11 cellular contexts compared by ENCODE assay signal in the genomic region with DNA sequence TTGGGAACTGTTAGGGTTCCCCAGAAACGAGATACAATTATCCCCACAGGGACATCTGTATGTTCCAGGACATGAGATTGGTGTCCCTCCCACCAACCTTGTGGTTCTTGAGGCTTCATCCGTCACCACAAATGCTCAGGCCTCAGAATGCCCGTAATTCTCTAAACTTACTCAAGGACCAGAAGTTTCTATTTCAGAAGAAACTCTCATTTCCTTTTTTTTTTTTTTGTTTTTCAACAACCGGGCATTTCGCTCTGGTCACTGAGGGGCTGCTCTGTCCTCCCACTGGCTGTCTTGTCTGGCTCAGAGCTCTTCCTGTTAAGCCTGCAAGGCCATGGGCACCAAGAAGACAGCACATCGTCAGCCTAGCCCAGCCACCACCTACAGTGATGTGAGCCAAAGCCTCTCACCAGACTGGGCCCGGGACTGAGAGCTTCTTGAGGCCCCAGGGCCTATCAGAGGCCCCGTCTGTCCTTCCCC. TPM values are rescaled to one million over a fixed set of nuclear protein-coding genes. Genes with fewer than 3 reads are reported as not detected.
DNase-seq lines count a peak whose midpoint lies in the region; ATAC-seq and TF ChIP-seq lines count a peak whose summit lies in the region.
"Had no signal": no experiment of that assay in that cellular context is flagged by ENCODE, and none has a peak within 500 bp of the region (broad histone marks: within the 10 kb centered on the region; RNA-seq: fewer than 3 reads in every experiment).

No MANE protein-coding gene starts in this region.

- DNase-seq in GM10248 (ENCODE audit: extremely low spot score) (peak; percentile 68), epidermal melanocyte (ENCODE audit: insufficient read length, low spot score) (no peak), PC-3 (no peak), DMS53 treated with DMSO at 0.1 percent for 48 hours (lab: John Stamatoyannopoulos, UW; ENCODE audit: unreplicated experiment) (no peak)
- DNase-seq in activated CD8-positive, alpha-beta T cell treated with anti-CD3 and anti-CD28 coated beads for 36 hours, result no peak
- DNase-seq in stimulated activated CD4-positive, alpha-beta T cell treated with anti-CD3 and anti-CD28 coated beads, Interleukin-2, amount 100 ng/mL, for 24 hours, result no peak
- DNase-seq: DMS53, endodermal cell, Karpas-422 had no signal

- no peaks in the 10 kb centered on the region for H3K4me1 ChIP-seq in PC-3 (ENCODE audit: insufficient read depth, low read length)

- H3K9me2 ChIP-seq in PC-3 (replicated peaks; ENCODE audit: low read length), result no peaks in the 10 kb centered on the region

- H3K4me3 ChIP-seq in PC-3 (ENCODE audit: low read length), result no peak overlapping the region

- H3K9me3 Mint-ChIP-seq in activated CD8-positive, alpha-beta T cell treated with anti-CD3 and anti-CD28 coated beads for 36 hours, result no peaks in the 10 kb centered on the region
- H3K9me3 Mint-ChIP-seq: endodermal cell had no signal

- H3K4me3 Mint-ChIP-seq in activated CD8-positive, alpha-beta T cell treated with anti-CD3 and anti-CD28 coated beads for 36 hours, result no peak overlapping the region
- H3K4me3 Mint-ChIP-seq: endodermal cell had no signal

- H3K79me2 ChIP-seq in PC-3 (ENCODE audit: low read length), result no peaks in the 10 kb centered on the region

- no peaks in the 10 kb centered on the region for H3K9me3 ChIP-seq in PC-3 (ENCODE audit: low read length)

- no peak overlapping the region for H3K27ac ChIP-seq in PC-3 (ENCODE audit: low read length)

- H3K27ac Mint-ChIP-seq in activated CD8-positive, alpha-beta T cell treated with anti-CD3 and anti-CD28 coated beads for 36 hours, result peak overlapping the region; percentile 90
- H3K27ac Mint-ChIP-seq: endodermal cell had no signal

- H3K27me3 Mint-ChIP-seq in activated CD8-positive, alpha-beta T cell treated with anti-CD3 and anti-CD28 coated beads for 36 hours, result no peaks in the 10 kb centered on the region

- H3K4me1 Mint-ChIP-seq in activated CD8-positive, alpha-beta T cell treated with anti-CD3 and anti-CD28 coated beads for 36 hours (ENCODE audit: low read depth), result peaks cover 57% of the 10 kb centered on the region
- H3K4me1 Mint-ChIP-seq: endodermal cell had no signal

- CTCF ChIA-PET in GM10248 (lab: Yijun Ruan, JAX) (interaction anchor here (0.8 to 8.8 kb wide), 11 partner anchors 12 to 296 kb away, joined by 3 to 145 read pairs (median 5); partner anchors contain the start of gene VDR), PC-3 (lab: Charles Lee) (no interaction called here)
- CTCF ChIA-PET in activated CD8-positive, alpha-beta T cell treated with anti-CD3 and anti-CD28 coated beads for 36 hours (lab: Charles Lee), result interaction anchor here (0.9 to 3.6 kb wide), 7 partner anchors 16 to 126 kb away, joined by 3 to 27 read pairs (median 4); partner anchors contain the start of genes TMEM106C and VDR

- H3K36me3 Mint-ChIP-seq in activated CD8-positive, alpha-beta T cell treated with anti-CD3 and anti-CD28 coated beads for 36 hours (ENCODE audit: low read depth), result peaks cover 77% of the 10 kb centered on the region

- H2AFZ ChIP-seq in PC-3 (ENCODE audit: low read length), result no peak overlapping the region

- POLR2A ChIA-PET in GM10248 (lab: Yijun Ruan, JAX) (interaction anchor here (0.7 to 1.5 kb wide), 8 partner anchors 10 to 74 kb away, joined by 3 to 6 read pairs (median 4); no protein-coding TSS in a partner anchor), PC-3 (lab: Charles Lee; ENCODE audit: unreplicated experiment) (no interaction called here)
- POLR2A ChIA-PET in activated CD8-positive, alpha-beta T cell treated with anti-CD3 and anti-CD28 coated beads for 36 hours (lab: Charles Lee), result interaction anchor here (1.0 to 4.6 kb wide), 9 partner anchors 11 to 95 kb away, joined by 3 to 26 read pairs (median 4); partner anchors contain the start of genes TMEM106C and VDR

- no peak for TF ChIP-seq CTCF in GM10248 (IDR thresholded peaks at IDR 0.05; ENCODE audit: control extremely low read depth, extremely low read depth, low read depth, missing control alignments)
- no peak for TF ChIP-seq CTCF in activated CD8-positive, alpha-beta T cell treated with anti-CD3 and anti-CD28 coated beads for 36 hours (IDR thresholded peaks at IDR 0.05)
- no peak for TF ChIP-seq CTCF in PC-3 (conservative IDR thresholded peaks at IDR 0.05; ENCODE audit: low read depth, low read length)

- ATAC-seq in GM19463 (IDR thresholded peaks at IDR 0.05; ENCODE audit: unreplicated experiment) (peak; percentile 61), HG03159 (IDR thresholded peaks at IDR 0.05; ENCODE audit: unreplicated experiment) (peak; percentile 49), PC-3 (no peak)
- ATAC-seq in activated CD8-positive, alpha-beta T cell treated with anti-CD3 and anti-CD28 coated beads for 36 hours, result no peak

- H3K4me2 ChIP-seq in PC-3 (ENCODE audit: low read length), result no peak overlapping the region

- intact Hi-C loops in activated CD8-positive, alpha-beta T cell treated with anti-CD3 and anti-CD28 coated beads for 36 hours (cut with micrococcal nuclease), result loop anchor here (10.0 kb wide), 1 partner anchor 76 kb away; no protein-coding TSS in a partner anchor
- intact Hi-C loops in PC-3 (cut with micrococcal nuclease), result no loop called here

- H4K20me1 ChIP-seq in PC-3 (ENCODE audit: low read length), result no peaks in the 10 kb centered on the region

- no peak overlapping the region for H3K9ac ChIP-seq in PC-3 (ENCODE audit: low read length)

- H3F3A ChIP-seq in PC-3 (ENCODE audit: low read length, unreplicated experiment), result no peaks in the 10 kb centered on the region

- BruUV-seq in PC-3 (replicated peaks; lab: Mats Ljungman, UMichigan), result no TSS peak

- peaks cover 5% of the 10 kb centered on the region; the same call in 1 of the 2 replicates for H3K36me3 ChIP-seq in PC-3 (ENCODE audit: low read depth, low read length)

- no peaks in the 10 kb centered on the region for H3K27me3 ChIP-seq in PC-3 (ENCODE audit: low read length)

RNA-seq across cellular contexts. Expression of gene VDR, which starts 36.2 kb away (rescaled TPM):
- 10 to 100 TPM; 84.6 to 86.4 TPM for total RNA-seq in activated CD8-positive, alpha-beta T cell treated with anti-CD3 and anti-CD28 coated beads for 36 hours
- 19.6 and 19.9 TPM in 2 replicates for total RNA-seq in PC-3 (2014; rRNA removed)

RNA-seq across cellular contexts. Expression of gene HDAC7, which starts 48.9 kb away (rescaled TPM):
- 100 to 1,000 TPM; 373 to 382 TPM for total RNA-seq in activated CD8-positive, alpha-beta T cell treated with anti-CD3 and anti-CD28 coated beads for 36 hours
- 44.2 and 59.6 TPM in 2 replicates for total RNA-seq in PC-3 (2014; rRNA removed)

Comparison
In these comparisons a context has a peak if more than half of its experiments do, and no peak if none do; other contexts are left out.
1. ATAC-seq: peak in GM19463 (single experiment) and HG03159 (single experiment); none in activated CD8-positive, alpha-beta T cell treated with anti-CD3 and anti-CD28 coated beads for 36 hours (single experiment) and PC-3 (single experiment).